24 cellular contexts compared by ENCODE assay signal in the genomic region with DNA sequence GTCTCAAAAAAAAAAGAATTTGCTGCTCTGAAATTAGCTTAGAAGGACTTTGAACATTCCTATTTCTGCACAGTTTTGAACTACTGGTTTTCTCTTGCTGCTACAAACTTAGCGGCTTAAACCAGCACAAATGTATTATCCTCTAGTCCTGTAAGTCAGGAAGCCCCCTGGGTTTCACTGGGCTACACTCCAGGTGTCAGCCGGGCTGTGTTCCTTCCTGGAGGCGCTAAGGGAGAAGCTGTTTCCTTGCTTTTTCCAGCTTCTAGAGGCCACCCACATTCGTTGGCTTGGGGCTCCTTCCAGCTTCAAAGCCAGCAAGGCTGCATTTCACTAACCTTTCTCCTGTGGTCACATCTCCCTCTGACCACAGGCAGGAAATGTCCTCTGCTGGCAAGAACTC.
DNase-seq lines count a peak whose midpoint lies in the region; ATAC-seq, FAIRE-seq and TF ChIP-seq lines count a peak whose summit lies in the region.
"Had no signal": no experiment of that assay in that cellular context is flagged by ENCODE, and none has a peak within 500 bp of the region (broad histone marks: within the 10 kb centered on the region; RNA-seq: fewer than 3 reads in every experiment).

No MANE protein-coding gene starts in this region.

- no peak for ATAC-seq in HG03135 (IDR thresholded peaks at IDR 0.05; ENCODE audit: unreplicated experiment)
- ATAC-seq: GM12878, HepG2, PC-3 had no signal

- H3K36me3 ChIP-seq in sigmoid colon, result peaks cover 0 to 28% (median 0%) of the 10 kb centered on the region in 4 donors
- no peaks in the 10 kb centered on the region for H3K36me3 ChIP-seq in small intestine (ENCODE audit: control insufficient read depth in 2 of 2, insufficient read depth in 2 of 2, low read length in 2 of 2)
- H3K36me3 ChIP-seq: BE2C had no signal

- DNase-seq in NCI-H446 treated with DMSO at 0.1 percent for 48 hours (lab: John Stamatoyannopoulos, UW), result peak; percentile 7
- no peak for DNase-seq in NCI-H446 (lab: John Stamatoyannopoulos, UW)
- peak; percentile 11 for DNase-seq in NCI-H69 (lab: John Stamatoyannopoulos, UW)
- peak; percentile 4 for DNase-seq in fibroblast of mammary gland (ENCODE audit: low read depth)
- peak; percentile 67 for DNase-seq in sigmoid colon
- DNase-seq in small intestine, result no peak
- DNase-seq in AG08395 (ENCODE audit: low spot score), result no peak
- DNase-seq: BE2C; Caco-2; CD4-positive, CD25-positive, alpha-beta regulatory T cell; DMS153; GOT3; KBM-7; NCI-H1105 treated with DMSO at 0.1 percent for 48 hours; NCI-H1694; NCI-H2081 treated with DMSO at 0.1 percent for 48 hours; NCI-H510A; PC-3; SW 1271 had no signal

- no peaks in the 10 kb centered on the region for H3K27me3 ChIP-seq in sigmoid colon
- H3K27me3 ChIP-seq in small intestine (ENCODE audit: control insufficient read depth in 2 of 2, insufficient read depth in 2 of 2, low read length in 2 of 2), result no peaks in the 10 kb centered on the region
- H3K27me3 ChIP-seq: BE2C had no signal

- WGBS in sigmoid colon, 2 donors, result 74 to 80% methylated on average over 4 of the region's 4 CpGs
- 71 to 88% (median 80%) methylated on average over 4 of the region's 4 CpGs for WGBS in small intestine, 3 donors

- no peak for TF ChIP-seq EP300 in sigmoid colon (IDR thresholded peaks at IDR 0.05)

- intact Hi-C loops in sigmoid colon (cut with DNase I), result loop anchor here (5.0 kb wide), 1 partner anchor 326 kb away; no protein-coding TSS in a partner anchor

- no peaks in the 10 kb centered on the region for H3K9me3 ChIP-seq in sigmoid colon
- H3K9me3 ChIP-seq in small intestine (ENCODE audit: control insufficient read depth, low read depth), result no peaks in the 10 kb centered on the region
- H3K9me3 ChIP-seq: BE2C, Caco-2 had no signal

- peaks cover 0 to 23% (median 17%) of the 10 kb centered on the region in 4 donors for H3K4me1 ChIP-seq in sigmoid colon
- H3K4me1 ChIP-seq in small intestine (ENCODE audit: control insufficient read depth in 2 of 2, insufficient read depth in 1 of 2, low read depth in 1 of 2, low read length in 1 of 2), result no peaks in the 10 kb centered on the region
- H3K4me1 ChIP-seq: BE2C, Caco-2 had no signal

- H3K27ac ChIP-seq in sigmoid colon (no peak overlapping the region), small intestine (ENCODE audit: low read depth in 1 of 2, low read length in 1 of 2) (no peak overlapping the region)
- H3K27ac ChIP-seq: 22Rv1 had no signal

- H3K4me3 ChIP-seq in fibroblast of mammary gland (ENCODE audit: control insufficient read depth, low read depth, low read length) (no peak overlapping the region), sigmoid colon (no peak overlapping the region), small intestine (ENCODE audit: low read depth in 1 of 2, low read length in 2 of 2) (no peak overlapping the region)
- H3K4me3 ChIP-seq: GM12878 had no signal

- FAIRE-seq in small intestine (lab: Jason Lieb, UNC), result no peak
- FAIRE-seq: GM12878, GM18507, HepG2 had no signal

- no peak for TF ChIP-seq POLR2A in sigmoid colon (IDR thresholded peaks at IDR 0.05)

- no peak for TF ChIP-seq CTCF in fibroblast of mammary gland (conservative IDR thresholded peaks at IDR 0.05; ENCODE audit: control insufficient read depth, insufficient read depth, low read depth, low read length)
- TF ChIP-seq CTCF in sigmoid colon (IDR thresholded peaks at IDR 0.05), result no peak

Comparison
In these comparisons a context has a peak if more than half of its experiments do, and no peak if none do; other contexts are left out.
1. DNase-seq: peak in NCI-H446 treated with DMSO at 0.1 percent for 48 hours (single experiment), NCI-H69 (single experiment), fibroblast of mammary gland (single experiment) and sigmoid colon (single experiment); none in NCI-H446 (0 of 2), small intestine (single experiment) and AG08395 (single experiment).